In the genomic region with DNA sequence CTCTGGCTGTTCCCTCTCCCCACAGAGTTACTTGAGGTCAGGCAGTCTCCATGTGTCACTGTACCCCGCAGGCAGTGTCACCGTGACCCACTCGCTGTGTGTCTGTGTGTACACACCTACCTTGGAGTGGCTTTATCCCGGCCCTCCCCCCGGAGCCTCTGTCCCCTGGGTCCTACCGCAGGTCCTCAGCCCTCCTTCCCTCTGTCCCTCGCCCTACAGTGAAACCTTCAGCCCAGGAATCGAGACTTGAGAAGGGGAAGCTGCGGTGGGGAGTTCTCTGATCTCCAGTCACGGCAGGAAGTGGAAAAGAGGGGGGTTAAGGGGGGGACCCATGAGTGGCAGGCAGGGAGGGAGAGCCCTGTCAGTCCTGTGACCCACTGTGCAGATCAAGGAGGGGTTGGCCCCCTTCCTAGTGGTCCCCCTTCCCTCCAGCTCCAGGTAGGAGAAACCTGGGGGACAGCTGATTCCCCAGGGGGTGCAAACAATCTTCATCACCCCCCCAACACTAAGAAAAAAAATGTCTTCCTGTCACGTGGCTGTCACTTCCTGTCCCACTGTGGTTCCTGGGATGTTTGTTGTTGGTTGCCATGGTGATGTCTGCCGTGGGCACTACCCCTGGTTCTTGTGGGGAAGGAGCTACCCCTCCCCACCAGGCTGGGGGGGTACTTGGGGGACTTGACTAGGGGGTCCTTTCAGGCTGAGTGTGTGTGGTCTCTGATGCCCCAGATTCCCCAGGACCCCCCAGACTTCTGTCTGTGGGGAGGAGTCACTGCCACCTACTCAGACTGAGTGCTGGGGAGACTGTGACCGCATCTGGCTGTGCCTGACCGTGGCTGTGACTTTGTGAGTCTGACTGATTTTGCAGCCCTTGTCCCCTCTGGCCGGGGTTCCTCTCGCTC, we compare ENCODE assay signal across 8 cellular contexts. TPM values are rescaled to one million over a fixed set of nuclear protein-coding genes. Genes with fewer than 3 reads are reported as not detected.
DNase-seq lines count a peak whose midpoint lies in the region; ATAC-seq lines count a peak whose summit lies in the region.

No MANE protein-coding gene starts in this region.

- H3K27ac ChIP-seq in cingulate gyrus (ENCODE audit: low read depth, low read length): peak overlapping the region; percentile 33

- ATAC-seq in GM21381 (IDR thresholded peaks at IDR 0.05; ENCODE audit: unreplicated experiment): peak; percentile 31
- ATAC-seq in HG03039 (IDR thresholded peaks at IDR 0.05; ENCODE audit: unreplicated experiment): no peak

- no peaks in the 10 kb centered on the region for H3K9me3 ChIP-seq in MG63

- peaks cover 15% of the 10 kb centered on the region for H3K36me3 ChIP-seq in MG63

- H3K27me3 ChIP-seq in MG63: no peaks in the 10 kb centered on the region

- peak overlapping the region; percentile 32 for H3K4me3 ChIP-seq in MG63

- DNase-seq in COR-L47 (lab: John Stamatoyannopoulos, UW) (peak; percentile 29), MG63 (peak; percentile 70), medulla oblongata (ENCODE audit: extremely low spot score) (peak; percentile 87)
- peak; percentile 56 to 63 for DNase-seq in activated CD4-positive, alpha-beta T cell treated with anti-CD3 and anti-CD28 coated beads for 24 hours (ENCODE audit: low read depth in 2 of 2)
- peak; percentile 70 for DNase-seq in stimulated activated CD8-positive, alpha-beta memory T cell treated with anti-CD3 and anti-CD28 coated beads, Interleukin-12 subunit alpha, Interleukin-12 subunit beta, amount 100 ng/mL, for 24 hours (ENCODE audit: extremely low read depth)

RNA-seq across cellular contexts. Expression of gene RARA, which starts 13.7 kb away (rescaled TPM):
- total RNA-seq in MG63 (2014; rRNA removed; shearing (Covaris generic); ENCODE audit: low replicate concordance): 8.9 and 11.2 TPM in 2 replicates

RNA-seq across cellular contexts. Expression of gene CDC6, which starts 35.0 kb away (rescaled TPM):
- total RNA-seq in MG63 (2014; rRNA removed; shearing (Covaris generic); ENCODE audit: low replicate concordance): 31.1 and 111 TPM in 2 replicates

RNA-seq across cellular contexts. Expression of gene GJD3, which starts 41.9 kb away (rescaled TPM):
- total RNA-seq in MG63 (2014; rRNA removed; shearing (Covaris generic); ENCODE audit: low replicate concordance): not detected in 2 replicates

Comparison
In these comparisons a context has a peak if more than half of its experiments do, and no peak if none do; other contexts are left out.
1. DNase-seq: peak in every context shown above with its lines; median percentile 87 in medulla oblongata; 70 in MG63; 70 in stimulated activated CD8-positive, alpha-beta memory T cell treated with anti-CD3 and anti-CD28 coated beads, Interleukin-12 subunit alpha, Interleukin-12 subunit beta, amount 100 ng/mL, for 24 hours; 60 in activated CD4-positive, alpha-beta T cell treated with anti-CD3 and anti-CD28 coated beads for 24 hours; 29 in COR-L47.